ENCODE assay signal across 8 cellular contexts in genomic region chr6:26568601-26569432, GRCh38. TPM values are rescaled to one million over a fixed set of nuclear protein-coding genes. Genes with fewer than 3 reads are reported as not detected.
A peak's percentile ranks its signal among the peaks of the same experiment; 100 is the strongest.
DNase-seq lines count a peak whose midpoint lies in the region; ATAC-seq and TF ChIP-seq lines count a peak whose summit lies in the region.

No MANE protein-coding gene starts in this region.

- DNase-seq in EH (ENCODE audit: low read depth) (peak; percentile 91), HEK293T (ENCODE audit: extremely low spot score) (peak; percentile 80), NB4 (ENCODE audit: low read depth) (peak; percentile 92), SK-MEL-5 (ENCODE audit: low read depth, low spot score) (peak; percentile 98), glomerular endothelial cell (ENCODE audit: extremely low read depth, low read depth, low spot score) (peak; percentile 96), omental fat pad (ENCODE audit: low spot score) (peak; percentile 100), testis (peak; percentile 97)
- DNase-seq in activated naive CD4-positive, alpha-beta T cell treated with anti-CD3 and anti-CD28 coated beads, Interleukin-2, amount 50 U/mL, for 16 hours = peak; percentile 94

- H3K4me1 ChIP-seq in testis = no peaks in the 10 kb centered on the region

- TF ChIP-seq CTCF in NB4 (IDR thresholded peaks at IDR 0.05; ENCODE audit: low read depth, low read length) (peak; percentile 5), omental fat pad (IDR thresholded peaks at IDR 0.05) (no peak), testis (IDR thresholded peaks at IDR 0.05) (peak in 1 of 3 experiments; percentile 13)

- no peaks in the 10 kb centered on the region for H3K36me3 ChIP-seq in testis (ENCODE audit: low read depth, missing control alignments)

- 2 to 3% methylated on average over 34 of the region's 34 CpGs for WGBS in testis, 2 donors

- ATAC-seq in omental fat pad (ENCODE audit: low FRiP score) = peak; percentile 78

- in situ Hi-C loops in SK-MEL-5 (cut with HindIII; ENCODE audit: low pct_unique_long_range_greater_than_20kb, low sequenced_read_pairs) = no loop called here

- peak overlapping the region; percentile 79 to 87 for H3K27ac ChIP-seq in testis

- TF ChIP-seq POLR2A in NB4 (IDR thresholded peaks at IDR 0.05; ENCODE audit: extremely low read depth, insufficient read length) = no peak
- no peak for TF ChIP-seq POLR2A in testis (IDR thresholded peaks at IDR 0.05)

- POLR2A ChIA-PET in HEK293T (lab: Yijun Ruan, JAX) = interaction anchor here (0.5 to 2.3 kb wide), 13 partner anchors 8 to 548 kb away, joined by 3 to 10 read pairs (median 3); partner anchors contain the start of gene HMGN4

- intact Hi-C loops in testis (cut with DNase I; ENCODE audit: low total_unique reads) = no loop called here

- H3K27me3 ChIP-seq in testis = no peaks in the 10 kb centered on the region

- CTCF ChIA-PET in HEK293T (lab: Yijun Ruan, JAX) = interaction anchor here (0.6 to 1.8 kb wide), 8 partner anchors 12 to 246 kb away, joined by 3 to 7 read pairs (median 4); partner anchors contain the start of gene HMGN4

- H3K9me3 ChIP-seq in testis = no peaks in the 10 kb centered on the region

- H3K4me3 ChIP-seq in NB4 (ENCODE audit: low read depth, low read length) (peak overlapping the region; percentile 62), testis (peak overlapping the region; percentile 64 to 78)

TF ChIP-seq in HEK293T, 16 proteins besides CTCF, POLR2A, EP300 and RAD21:
- peak; percentile 8; the same call in 1 of the 2 replicates for TF ChIP-seq TARDBP (IDR thresholded peaks at IDR 0.05)
- no peak; the same call in 1 of the 2 replicates for TF ChIP-seq FOXM1 (IDR thresholded peaks at IDR 0.05; ENCODE audit: borderline replicate concordance)
- TF ChIP-seq FOXK2 (IDR thresholded peaks at IDR 0.05) = peak; percentile 89
- TF ChIP-seq LEF1 (IDR thresholded peaks at IDR 0.05; ENCODE audit: borderline replicate concordance) = no peak
- TF ChIP-seq FOXA1 (IDR thresholded peaks at IDR 0.05) = no peak
- no peak for TF ChIP-seq ELF4 (IDR thresholded peaks at IDR 0.05)
- no peak for TF ChIP-seq SP1 (IDR thresholded peaks at IDR 0.05)
- no peak for TF ChIP-seq SUZ12 (IDR thresholded peaks at IDR 0.05)
- TF ChIP-seq CTBP1 (IDR thresholded peaks at IDR 0.05; ENCODE audit: borderline replicate concordance) = peak; percentile 26; the same call in 1 of the 2 replicates
- peak; percentile 87 for TF ChIP-seq ZNF384 (IDR thresholded peaks at IDR 0.05)
- TF ChIP-seq NFRKB (IDR thresholded peaks at IDR 0.05) = no peak
- TF ChIP-seq HDGF (IDR thresholded peaks at IDR 0.05; ENCODE audit: borderline replicate concordance) = no peak
- TF ChIP-seq ARNT (IDR thresholded peaks at IDR 0.05) = peak; percentile 21; the same call in 1 of the 2 replicates
- peak; percentile 50; the same call in 1 of the 2 replicates for TF ChIP-seq PKNOX1 (IDR thresholded peaks at IDR 0.05)
- no peak for TF ChIP-seq BHLHE40 (IDR thresholded peaks at IDR 0.05; ENCODE audit: borderline replicate concordance)
- peak; percentile 66 for TF ChIP-seq L3MBTL2 (conservative IDR thresholded peaks at IDR 0.05)

RNA-seq across cellular contexts. Expression of gene ABT1, which starts 27.9 kb away (rescaled TPM):
- total RNA-seq in SK-MEL-5 (2014; rRNA removed; shearing (Covaris generic)) = 34.3 and 35.1 TPM in 2 replicates
- 27.3 and 27.7 TPM in 2 replicates for polyA plus RNA-seq in SK-MEL-5 (2015; cell fraction: cytosol; rRNA removed)
- 18.6 and 20.7 TPM in 2 replicates for polyA plus RNA-seq in SK-MEL-5 (2015; cell fraction: nucleus; rRNA removed)
- total RNA-seq in glomerular endothelial cell (13.8 and 14.8 TPM in 2 replicates), omental fat pad (10 to 100 TPM; 11.0 to 22.1 (median 13.5) TPM), testis (10 to 100 TPM; 18.9 to 23.6 TPM)
- 17.0 TPM for polyA plus RNA-seq in testis (ENCODE audit: insufficient read depth, low read depth, low replicate concordance)

RNA-seq across cellular contexts. Expression of gene HMGN4, which starts 30.7 kb away (rescaled TPM):
- total RNA-seq in SK-MEL-5 (2014; rRNA removed; shearing (Covaris generic)) = 86.1 and 103 TPM in 2 replicates
- 69.0 and 88.9 TPM in 2 replicates for polyA plus RNA-seq in SK-MEL-5 (2015; cell fraction: cytosol; rRNA removed)
- polyA plus RNA-seq in SK-MEL-5 (2015; cell fraction: nucleus; rRNA removed) = 69.1 and 80.6 TPM in 2 replicates
- 43.0 and 45.5 TPM in 2 replicates for total RNA-seq in glomerular endothelial cell
- total RNA-seq in omental fat pad = 10 to 100 TPM; 57.5 to 64.1 (median 61.1) TPM
- 10 to 100 TPM; 69.4 to 74.8 TPM for total RNA-seq in testis
- 72.2 TPM for polyA plus RNA-seq in testis (ENCODE audit: insufficient read depth, low read depth, low replicate concordance)

Comparison
In these comparisons a context has a peak if more than half of its experiments do, and no peak if none do; other contexts are left out.
1. Peak in every context shown above with its lines: DNase-seq, ATAC-seq, H3K4me3 ChIP-seq and H3K27ac ChIP-seq.